ENCODE assay signal across 10 cellular contexts in the genomic region with DNA sequence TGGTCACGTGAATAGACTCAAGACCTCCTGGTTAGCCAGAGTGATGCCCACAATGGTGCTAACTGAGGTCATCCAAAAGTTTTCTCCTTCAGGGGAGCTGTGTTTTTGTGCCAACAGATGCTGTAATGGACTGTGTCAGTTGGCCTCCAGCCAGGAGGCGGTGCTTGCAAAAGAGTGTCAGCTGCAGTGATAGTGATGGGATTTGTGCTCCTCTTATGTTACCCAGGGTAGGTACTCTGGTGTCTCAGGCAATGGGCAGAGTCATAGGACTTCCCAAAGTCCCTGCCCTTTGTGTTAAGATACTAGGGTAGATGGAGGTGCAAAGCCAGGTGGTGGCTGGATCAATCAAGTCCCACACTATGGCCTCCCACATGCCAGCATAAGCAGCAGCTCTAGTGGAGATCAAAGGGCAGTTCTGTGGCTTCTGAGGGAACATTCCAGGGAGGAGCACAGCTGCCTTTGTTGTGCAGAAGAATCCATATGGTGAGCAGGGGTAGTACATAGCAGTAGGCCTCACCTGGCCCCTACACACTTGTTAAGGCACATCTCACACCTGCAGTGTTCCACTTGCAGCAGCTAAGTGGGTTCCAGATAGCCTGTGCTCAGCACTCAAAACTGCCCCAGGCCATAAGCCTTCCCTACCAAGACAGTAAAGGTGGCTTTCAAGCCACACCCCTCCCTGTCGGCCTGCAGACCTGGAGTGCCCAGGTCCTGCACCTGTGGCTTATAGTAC. TPM values are rescaled to one million over a fixed set of nuclear protein-coding genes. Genes with fewer than 3 reads are reported as not detected.
A peak's percentile ranks its signal among the peaks of the same experiment; 100 is the strongest.
DNase-seq lines count a peak whose midpoint lies in the region; ATAC-seq and TF ChIP-seq lines count a peak whose summit lies in the region.
"Had no signal": no experiment of that assay in that cellular context is flagged by ENCODE, and none has a peak within 500 bp of the region (broad histone marks: within the 10 kb centered on the region; RNA-seq: fewer than 3 reads in every experiment).

No MANE protein-coding gene starts in this region.

- H3K27ac ChIP-seq in RWPE2 (ENCODE audit: poor library complexity, severe bottlenecking) (no peak overlapping the region), upper lobe of right lung (no peak overlapping the region)

- no peaks in the 10 kb centered on the region for H3K27me3 ChIP-seq in RWPE2 (ENCODE audit: insufficient read depth, poor library complexity, severe bottlenecking)
- H3K27me3 ChIP-seq in upper lobe of right lung = no peaks in the 10 kb centered on the region

- H3K4me1 ChIP-seq in RWPE2 (ENCODE audit: insufficient read depth, poor library complexity, severe bottlenecking) = no peaks in the 10 kb centered on the region
- H3K4me1 ChIP-seq in upper lobe of right lung = no peaks in the 10 kb centered on the region

- TF ChIP-seq CTCF in RWPE2 (IDR thresholded peaks at IDR 0.05; ENCODE audit: poor library complexity, severe bottlenecking) (no peak), foreskin fibroblast (IDR thresholded peaks at IDR 0.05; ENCODE audit: low read depth, low read length) (no peak), upper lobe of right lung (IDR thresholded peaks at IDR 0.05) (no peak)

- DNase-seq in cardiac septum (ENCODE audit: low spot score) (peak; percentile 65), Right ventricle myocardium superior (no peak), RWPE2 (ENCODE audit: low spot score) (no peak), foreskin fibroblast (peak; percentile 6 to 31), upper lobe of right lung (no peak)
- DNase-seq in activated CD4-positive, alpha-beta T cell treated with anti-CD3 and anti-CD28 coated beads, Interleukin-2, amount 50 U/mL, for 4 hours = no peak
- DNase-seq: CD4-positive, alpha-beta memory T cell; nephron progenitor cell had no signal

- no peaks in the 10 kb centered on the region for H3K36me3 ChIP-seq in RWPE2 (ENCODE audit: low read depth)
- no peaks in the 10 kb centered on the region for H3K36me3 ChIP-seq in upper lobe of right lung

- intact Hi-C loops in cardiac septum (cut with DNase I) = no loop called here
- intact Hi-C loops in Right ventricle myocardium superior (cut with DNase I) = no loop called here
- intact Hi-C loops in upper lobe of right lung (cut with DNase I) = no loop called here

- ATAC-seq in Right ventricle myocardium superior (ENCODE audit: poor library complexity) (no peak), RWPE2 (ENCODE audit: low read depth) (peak; percentile 57; the same call in 2 of the 3 replicates), upper lobe of right lung (peak; percentile 24), HG02610 (IDR thresholded peaks at IDR 0.05; ENCODE audit: unreplicated experiment) (no peak), HG02840 (IDR thresholded peaks at IDR 0.05; ENCODE audit: low FRiP score, unreplicated experiment) (no peak)

- H3K9me3 ChIP-seq in RWPE2 (ENCODE audit: severe bottlenecking) (no peaks in the 10 kb centered on the region), upper lobe of right lung (no peaks in the 10 kb centered on the region)

- H3K4me3 ChIP-seq in RWPE2 (ENCODE audit: severe bottlenecking) (no peak overlapping the region), foreskin fibroblast (ENCODE audit: low read depth in 1 of 2, low read length in 2 of 2) (no peak overlapping the region), upper lobe of right lung (no peak overlapping the region)

RNA-seq across cellular contexts. Expression of a gene that starts 9.4 kb away (rescaled TPM):
- total RNA-seq in cardiac septum = 6.1 TPM
- 4.1 TPM for total RNA-seq in Right ventricle myocardium superior
- total RNA-seq in upper lobe of right lung = 7.3 TPM

RNA-seq across cellular contexts. Expression of a gene that starts 31.3 kb away (rescaled TPM):
- total RNA-seq in cardiac septum (14.3 TPM), Right ventricle myocardium superior (9.7 TPM), upper lobe of right lung (1.7 TPM)

Comparison
In these comparisons a context has a peak if more than half of its experiments do, and no peak if none do; other contexts are left out.
1. DNase-seq: peak in cardiac septum (single experiment) and foreskin fibroblast (2 of 2); none in Right ventricle myocardium superior (single experiment), RWPE2 (single experiment), upper lobe of right lung (single experiment) and activated CD4-positive, alpha-beta T cell treated with anti-CD3 and anti-CD28 coated beads, Interleukin-2, amount 50 U/mL, for 4 hours (0 of 2).
2. ATAC-seq: peak in RWPE2 (single experiment) and upper lobe of right lung (single experiment); none in Right ventricle myocardium superior (single experiment), HG02610 (single experiment) and HG02840 (single experiment).